Comparison of ENCODE assay signal across 8 cellular contexts in the genomic region with DNA sequence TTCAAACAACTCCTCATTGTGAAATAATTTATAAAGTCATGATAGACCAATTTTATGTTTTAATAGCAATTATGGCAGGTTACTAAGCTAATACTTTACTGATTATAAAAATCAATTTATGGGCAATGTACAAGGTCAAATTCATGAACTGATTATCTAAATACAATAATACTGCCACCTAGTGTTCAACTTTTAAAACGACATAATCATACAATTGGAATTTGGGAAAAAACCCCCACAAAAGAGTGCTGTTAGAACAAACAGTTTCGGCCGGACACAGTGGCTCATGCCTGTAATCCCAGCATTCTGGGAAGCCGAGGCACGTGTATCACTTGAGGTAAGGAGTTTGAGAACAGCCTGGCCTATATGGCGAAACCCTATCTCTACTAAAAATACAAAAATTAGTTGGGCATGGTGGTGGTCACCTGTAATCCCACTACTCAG. TPM values are rescaled to one million over a fixed set of nuclear protein-coding genes. Genes with fewer than 3 reads are reported as not detected.
A peak's percentile ranks its signal among the peaks of the same experiment; 100 is the strongest.
DNase-seq lines count a peak whose midpoint lies in the region; ATAC-seq and TF ChIP-seq lines count a peak whose summit lies in the region.

No MANE protein-coding gene starts in this region.

- H3K27ac Mint-ChIP-seq in CD8-positive, alpha-beta memory T cell = peak overlapping the region in 5 of 8 donors; percentile 46 to 82 (median 68)

- peak overlapping the region in 1 of 7 donors; percentile 38 for H3K4me3 Mint-ChIP-seq in CD8-positive, alpha-beta memory T cell
- no peak overlapping the region for H3K4me3 Mint-ChIP-seq in activated T-cell treated with anti-CD3 and anti-CD28 coated beads, Interleukin-2, amount 50 U/mL, for 4 hours

- H3K4me1 Mint-ChIP-seq in CD8-positive, alpha-beta memory T cell = peaks cover 45 to 80% (median 68%) of the 10 kb centered on the region in 3 donors
- H3K4me1 Mint-ChIP-seq in activated T-cell treated with anti-CD3 and anti-CD28 coated beads, Interleukin-2, amount 50 U/mL, for 4 hours (ENCODE audit: low read depth) = peaks cover 38% of the 10 kb centered on the region

- H3K9me2 ChIP-seq in SK-N-SH = no peaks in the 10 kb centered on the region

- TF ChIP-seq EP300 in SK-N-SH (IDR thresholded peaks at IDR 0.05; ENCODE audit: borderline replicate concordance in 1 of 2, low read depth in 1 of 2, low read length in 1 of 2) (no peak), gastroesophageal sphincter (IDR thresholded peaks at IDR 0.05) (no peak)

- no peaks in the 10 kb centered on the region for H3K9me3 Mint-ChIP-seq in CD8-positive, alpha-beta memory T cell
- no peaks in the 10 kb centered on the region for H3K9me3 Mint-ChIP-seq in activated T-cell treated with anti-CD3 and anti-CD28 coated beads, Interleukin-2, amount 50 U/mL, for 4 hours

- H3K4me3 ChIP-seq in CD8-positive, alpha-beta memory T cell (ENCODE audit: low read length) = no peak overlapping the region
- no peak overlapping the region for H3K4me3 ChIP-seq in SK-N-SH (ENCODE audit: low read depth in 2 of 2, low read length in 1 of 2)
- no peak overlapping the region for H3K4me3 ChIP-seq in gastroesophageal sphincter
- no peak overlapping the region for H3K4me3 ChIP-seq in gastrocnemius medialis

- peaks cover 77% of the 10 kb centered on the region for H3K79me2 ChIP-seq in SK-N-SH (ENCODE audit: insufficient read depth)

- peaks cover 0 to 55% (median 5%) of the 10 kb centered on the region in 3 donors for H3K36me3 Mint-ChIP-seq in CD8-positive, alpha-beta memory T cell
- peaks cover 16% of the 10 kb centered on the region for H3K36me3 Mint-ChIP-seq in activated T-cell treated with anti-CD3 and anti-CD28 coated beads, Interleukin-2, amount 50 U/mL, for 4 hours (ENCODE audit: insufficient read depth)

- CTCF ChIA-PET in CD8-positive, alpha-beta memory T cell (lab: Charles Lee) = interaction anchor here (0.7 to 3.9 kb wide), 15 partner anchors 8 to 226 kb away, joined by 3 to 20 read pairs (median 3); a partner anchor contains a TSS
- CTCF ChIA-PET in SK-N-SH (lab: Yijun Ruan, JAX) = interaction anchor here (0.5 to 5.9 kb wide), 33 partner anchors 9 to 760 kb away, joined by 3 to 102 read pairs (median 5); a partner anchor contains a TSS

- H3K27me3 ChIP-seq in CD8-positive, alpha-beta memory T cell (ENCODE audit: insufficient read depth, low read length, poor library complexity, severe bottlenecking) = no peaks in the 10 kb centered on the region
- H3K27me3 ChIP-seq in SK-N-SH (ENCODE audit: insufficient read depth) = no peaks in the 10 kb centered on the region
- no peaks in the 10 kb centered on the region for H3K27me3 ChIP-seq in gastroesophageal sphincter
- no peaks in the 10 kb centered on the region for H3K27me3 ChIP-seq in gastrocnemius medialis

- peak; percentile 58 for TF ChIP-seq RAD21 in SK-N-SH (IDR thresholded peaks at IDR 0.05; ENCODE audit: low read length)

- peaks cover 23% of the 10 kb centered on the region for H3K4me1 ChIP-seq in CD8-positive, alpha-beta memory T cell (ENCODE audit: insufficient read depth, low read length)
- H3K4me1 ChIP-seq in SK-N-SH (ENCODE audit: control insufficient read depth in 1 of 2, insufficient read depth in 2 of 2, low read depth in 1 of 2, low read length in 1 of 2) (no peaks in the 10 kb centered on the region), gastroesophageal sphincter (peaks cover 5 to 58% (median 21%) of the 10 kb centered on the region in 3 donors), gastrocnemius medialis (peaks cover 17 to 28% of the 10 kb centered on the region in 2 donors)

- no peak overlapping the region for H3K4me2 ChIP-seq in SK-N-SH

- peaks cover 22% of the 10 kb centered on the region for H4K20me1 ChIP-seq in SK-N-SH (ENCODE audit: insufficient read depth)

- H3K27me3 Mint-ChIP-seq in CD8-positive, alpha-beta memory T cell = no peaks in the 10 kb centered on the region
- no peaks in the 10 kb centered on the region for H3K27me3 Mint-ChIP-seq in activated T-cell treated with anti-CD3 and anti-CD28 coated beads, Interleukin-2, amount 50 U/mL, for 4 hours (ENCODE audit: low read depth)

- H3F3A ChIP-seq in SK-N-SH (replicated peaks; ENCODE audit: insufficient read depth) = peaks cover 12% of the 10 kb centered on the region

- H3K27ac ChIP-seq in CD8-positive, alpha-beta memory T cell (ENCODE audit: low read depth, low read length) = no peak overlapping the region
- H3K27ac ChIP-seq in SK-N-SH (ENCODE audit: low read depth in 2 of 2, low read length in 1 of 2) (no peak overlapping the region), gastroesophageal sphincter (peak overlapping the region in 3 of 4 donors; percentile 48 to 52 (median 49)), gastrocnemius medialis (no peak overlapping the region)

- peak; percentile 37 for ATAC-seq in HG02798 (IDR thresholded peaks at IDR 0.05; ENCODE audit: poor library complexity, unreplicated experiment)
- ATAC-seq in gastroesophageal sphincter = no peak
- ATAC-seq in gastrocnemius medialis = no peak
- no peak for ATAC-seq in HG02870 (IDR thresholded peaks at IDR 0.05; ENCODE audit: unreplicated experiment)
- no peak for ATAC-seq in GM21723 (IDR thresholded peaks at IDR 0.05; ENCODE audit: unreplicated experiment)
- no peak for ATAC-seq in activated T-cell treated with anti-CD3 and anti-CD28 coated beads, Interleukin-2, amount 50 U/mL, for 4 hours

- in situ Hi-C loops in gastrocnemius medialis (cut with MboI; ENCODE audit: low sequenced_read_pairs in 4 of 4) = loop anchor here in 3 of 4 donors (10.0 kb wide), 3 partner anchors 73 to 223 kb away; no protein-coding TSS in a partner anchor

- DNase-seq in CD8-positive, alpha-beta memory T cell = peak in 2 of 5 donors; percentile 16 to 30
- DNase-seq in SK-N-SH (peak; percentile 23), gastrocnemius medialis (no peak)
- DNase-seq in activated T-cell treated with anti-CD3 and anti-CD28 coated beads, Interleukin-2, amount 50 U/mL, for 4 hours = no peak

- H3K9ac ChIP-seq in SK-N-SH = no peak overlapping the region

- WGBS in SK-N-SH (ENCODE audit: low lambda C conversion rate) = 31% methylated on average over 6 of the region's 6 CpGs
- WGBS in gastroesophageal sphincter (ENCODE audit: low coverage in 1 of 2), 2 donors = 0 to 30% methylated on average over 1 to 6 of the region's 6 CpGs

- H3K36me3 ChIP-seq in CD8-positive, alpha-beta memory T cell (ENCODE audit: insufficient read depth, low read length) = peaks cover 5% of the 10 kb centered on the region
- peaks cover 15 to 25% of the 10 kb centered on the region in 2 experiments for H3K36me3 ChIP-seq in SK-N-SH (replicated peaks in 1 of 2; ENCODE audit: control insufficient read depth in 1 of 2, insufficient read depth in 2 of 2, low read length in 1 of 2)
- H3K36me3 ChIP-seq in gastroesophageal sphincter = peaks cover 0 to 27% of the 10 kb centered on the region in 2 donors
- H3K36me3 ChIP-seq in gastrocnemius medialis = peaks cover 0 to 2% of the 10 kb centered on the region in 2 donors

- TF ChIP-seq CTCF in SK-N-SH (IDR thresholded peaks at IDR 0.05) = peak; percentile 71
- TF ChIP-seq CTCF in gastroesophageal sphincter (IDR thresholded peaks at IDR 0.05) = peak; percentile 41 to 58 (median 46)
- peak; percentile 39 to 58 (median 51) for TF ChIP-seq CTCF in gastrocnemius medialis (IDR thresholded peaks at IDR 0.05 in 4 of 5, conservative IDR thresholded peaks at IDR 0.05 in 1 of 5)

- intact Hi-C loops in gastrocnemius medialis (cut with DNase I; ENCODE audit: low total_unique reads) = loop anchor here (5.0 kb wide), 2 partner anchors 75 to 225 kb away; no protein-coding TSS in a partner anchor

- POLR2A ChIA-PET in CD8-positive, alpha-beta memory T cell (lab: Charles Lee) = no interaction called here
- POLR2A ChIA-PET in SK-N-SH (lab: Yijun Ruan, JAX) = interaction anchor here (0.6 kb wide), 1 partner anchor 21 kb away, joined by 3 read pairs; no protein-coding TSS in a partner anchor

- H3K9me3 ChIP-seq in CD8-positive, alpha-beta memory T cell (ENCODE audit: low read length) = no peaks in the 10 kb centered on the region
- H3K9me3 ChIP-seq in SK-N-SH = no peaks in the 10 kb centered on the region
- H3K9me3 ChIP-seq in gastroesophageal sphincter = no peaks in the 10 kb centered on the region
- H3K9me3 ChIP-seq in gastrocnemius medialis = no peaks in the 10 kb centered on the region

- TF ChIP-seq POLR2A in gastroesophageal sphincter (IDR thresholded peaks at IDR 0.05) (no peak), gastrocnemius medialis (IDR thresholded peaks at IDR 0.05) (no peak)

- no peak overlapping the region for H2AFZ ChIP-seq in SK-N-SH (ENCODE audit: low read depth)

TF ChIP-seq in SK-N-SH, 30 proteins besides CTCF, POLR2A, EP300 and RAD21:
- no peak for TF ChIP-seq RXRA (IDR thresholded peaks at IDR 0.05; ENCODE audit: borderline replicate concordance, low read depth)
- TF ChIP-seq SMC3 (IDR thresholded peaks at IDR 0.05; ENCODE audit: low read depth, low read length) = peak; percentile 36

RNA-seq across cellular contexts. Expression of a gene that starts 14.0 kb away (rescaled TPM):
- 10 to 100 TPM; 39.9 to 40.7 TPM for total RNA-seq in CD8-positive, alpha-beta memory T cell
- polyA plus RNA-seq in CD8-positive, alpha-beta memory T cell = 49.9 TPM
- polyA plus RNA-seq in SK-N-SH (2012; rRNA removed) = 26.0 and 35.6 TPM in 2 replicates
- 38.3 and 44.8 TPM in 2 replicates for polyA plus RNA-seq in SK-N-SH (2012; cell fraction: cytosol; rRNA removed)
- 10.1 and 25.7 TPM in 2 replicates for polyA plus RNA-seq in SK-N-SH (2012; cell fraction: nucleus; rRNA removed)
- total RNA-seq in gastroesophageal sphincter = 10 to 100 TPM; 27.0 to 42.6 (median 33.2) TPM
- total RNA-seq in gastrocnemius medialis = 10 to 100 TPM; 20.2 to 30.3 (median 24.7) TPM
- 10 to 100 TPM; 39.3 to 44.0 (median 39.6) TPM for total RNA-seq in activated T-cell treated with anti-CD3 and anti-CD28 coated beads, Interleukin-2, amount 50 U/mL, for 4 hours

Comparison
In these comparisons a context has a peak if more than half of its experiments do, and no peak if none do; other contexts are left out.
1. H3K27ac ChIP-seq: peak in gastroesophageal sphincter (3 of 4); none in CD8-positive, alpha-beta memory T cell (single experiment), SK-N-SH (0 of 2) and gastrocnemius medialis (0 of 4).
2. Peak in every context shown above with its lines, with median percentiles within 50 percentile points of each other: CTCF ChIP-seq.